In genomic region chr18:24805156-24805555, GRCh38 we compare ENCODE assay signal across 8 cellular contexts.
"Had no signal": no experiment of that assay in that cellular context is flagged by ENCODE, and none has a peak within 500 bp of the region (broad histone marks: within the 10 kb centered on the region; RNA-seq: fewer than 3 reads in every experiment).

No MANE protein-coding gene starts in this region.

- H3K4me3 ChIP-seq: GM23338, HAP-1, K562 had no signal

- H3K4me1 ChIP-seq: HAP-1 had no signal

- ATAC-seq: GM23338, HCT116, K562 had no signal

- FAIRE-seq: HTR-8/SVneo, K562 had no signal

- H3K9me3 ChIP-seq: HAP-1 had no signal

- DNase-seq: H7, HFFc6, IMR-90 had no signal

- H3K36me3 ChIP-seq: HAP-1 had no signal
